Comparison of ENCODE assay signal across 8 cellular contexts in genomic region chr19:45405435-45406164, GRCh38. TPM values are rescaled to one million over a fixed set of nuclear protein-coding genes. Genes with fewer than 3 reads are reported as not detected.
DNase-seq lines count a peak whose midpoint lies in the region; ATAC-seq and TF ChIP-seq lines count a peak whose summit lies in the region.

No MANE protein-coding gene starts in this region.

- H3K36me3 ChIP-seq in duodenal mucosa (ENCODE audit: control insufficient read depth in 1 of 2, insufficient read depth in 2 of 2, low read length in 2 of 2) = no peaks in the 10 kb centered on the region
- no peaks in the 10 kb centered on the region for H3K36me3 ChIP-seq in lower lobe of right lung

- peak overlapping the region; percentile 94 for H3K4me3 Mint-ChIP-seq in activated CD4-positive, alpha-beta memory T cell treated with anti-CD3 and anti-CD28 coated beads for 36 hours

- H3K4me1 Mint-ChIP-seq in activated CD4-positive, alpha-beta memory T cell treated with anti-CD3 and anti-CD28 coated beads for 36 hours (ENCODE audit: low read depth) = peaks cover 39% of the 10 kb centered on the region

- ATAC-seq in GM19324 (IDR thresholded peaks at IDR 0.05; ENCODE audit: low FRiP score, unreplicated experiment) (peak; percentile 44), HG03457 (IDR thresholded peaks at IDR 0.05; ENCODE audit: unreplicated experiment) (peak; percentile 35), lower lobe of right lung (peak; percentile 87)

- POLR2A ChIA-PET in activated CD4-positive, alpha-beta memory T cell treated with anti-CD3 and anti-CD28 coated beads for 36 hours (lab: Charles Lee) = interaction anchor here (0.7 to 1.0 kb wide), 4 partner anchors 9 to 73 kb away, joined by 3 to 4 read pairs (median 3); partner anchors contain the start of gene FOSB

- H3K4me1 ChIP-seq in duodenal mucosa (ENCODE audit: control insufficient read depth in 1 of 2, insufficient read depth in 2 of 2, low read length in 2 of 2) (peaks cover 26 to 45% of the 10 kb centered on the region in 2 donors), lower lobe of right lung (peaks cover 48% of the 10 kb centered on the region)

- H3K9me3 ChIP-seq in duodenal mucosa (ENCODE audit: control insufficient read depth in 1 of 2, low read length in 2 of 2) (no peaks in the 10 kb centered on the region), lower lobe of right lung (no peaks in the 10 kb centered on the region)

- peak overlapping the region; percentile 83 to 95 for H3K4me3 ChIP-seq in duodenal mucosa (ENCODE audit: low read depth in 1 of 2, low read length in 2 of 2)
- H3K4me3 ChIP-seq in lower lobe of right lung = peak overlapping the region; percentile 76

- no peaks in the 10 kb centered on the region for H3K9me3 Mint-ChIP-seq in activated CD4-positive, alpha-beta memory T cell treated with anti-CD3 and anti-CD28 coated beads for 36 hours

- H3K27ac ChIP-seq in C4-2B = peak overlapping the region; percentile 87
- peak overlapping the region; percentile 82 for H3K27ac ChIP-seq in duodenal mucosa (ENCODE audit: low read depth, low read length)
- H3K27ac ChIP-seq in lower lobe of right lung = peak overlapping the region; percentile 93

- H3K9ac ChIP-seq in duodenal mucosa (ENCODE audit: low read depth in 1 of 2, low read length in 2 of 2) = peak overlapping the region; percentile 81 to 89

- CTCF ChIA-PET in activated CD4-positive, alpha-beta memory T cell treated with anti-CD3 and anti-CD28 coated beads for 36 hours (lab: Charles Lee) = interaction anchor here (0.6 to 4.2 kb wide), 3 partner anchors 73 to 100 kb away, joined by 3 to 36 read pairs (median 3); no protein-coding TSS in a partner anchor

- DNase-seq in NCI-H748 treated with DMSO at 0.1 percent for 48 hours (lab: John Stamatoyannopoulos, UW) (peak; percentile 93), lower lobe of right lung (peak; percentile 92)
- DNase-seq in activated CD4-positive, alpha-beta memory T cell treated with anti-CD3 and anti-CD28 coated beads for 36 hours = peak; percentile 89
- peak; percentile 50 to 67 (median 56) for DNase-seq in stimulated activated CD4-positive, alpha-beta T cell treated with anti-CD3 and anti-CD28 coated beads, TNF-alpha, amount 100 ng/mL, for 1 hour (ENCODE audit: low read depth in 3 of 3, low spot score in 1 of 3)

- peaks cover 3 to 5% of the 10 kb centered on the region in 2 donors for H3K27me3 ChIP-seq in duodenal mucosa (ENCODE audit: control insufficient read depth in 1 of 2, insufficient read depth in 2 of 2, low read length in 2 of 2)
- peaks cover 4% of the 10 kb centered on the region for H3K27me3 ChIP-seq in lower lobe of right lung (ENCODE audit: low read depth)

- H3K36me3 Mint-ChIP-seq in activated CD4-positive, alpha-beta memory T cell treated with anti-CD3 and anti-CD28 coated beads for 36 hours = peaks cover 11% of the 10 kb centered on the region

- H3K27ac Mint-ChIP-seq in activated CD4-positive, alpha-beta memory T cell treated with anti-CD3 and anti-CD28 coated beads for 36 hours = peak overlapping the region; percentile 84

- peaks cover 26% of the 10 kb centered on the region for H3K27me3 Mint-ChIP-seq in activated CD4-positive, alpha-beta memory T cell treated with anti-CD3 and anti-CD28 coated beads for 36 hours

- intact Hi-C loops in activated CD4-positive, alpha-beta memory T cell treated with anti-CD3 and anti-CD28 coated beads for 36 hours (cut with micrococcal nuclease) = loop anchor here (1.0 kb wide), 3 partner anchors 18 to 73 kb away; partner anchors contain the start of genes ERCC1 and ERCC2
- intact Hi-C loops in lower lobe of right lung (cut with DNase I) = no loop called here

- TF ChIP-seq CTCF in C4-2B (conservative IDR thresholded peaks at IDR 0.05) (no peak), lower lobe of right lung (IDR thresholded peaks at IDR 0.05) (no peak)

RNA-seq across cellular contexts. Expression of gene PPP1R13L, which starts 0.7 kb away (rescaled TPM):
- total RNA-seq in activated CD4-positive, alpha-beta memory T cell treated with anti-CD3 and anti-CD28 coated beads for 36 hours = 1 to 10 TPM; 8.1 to 9.2 TPM
- total RNA-seq in lower lobe of right lung = 43.8 TPM

RNA-seq across cellular contexts. Expression of gene POLR1G, which starts 0.8 kb away (rescaled TPM):
- total RNA-seq in activated CD4-positive, alpha-beta memory T cell treated with anti-CD3 and anti-CD28 coated beads for 36 hours = 10 to 100 TPM; 11.1 to 12.6 TPM
- 4.5 TPM for total RNA-seq in lower lobe of right lung

RNA-seq across cellular contexts. Expression of gene ERCC1, which starts 18.1 kb away (rescaled TPM):
- total RNA-seq in activated CD4-positive, alpha-beta memory T cell treated with anti-CD3 and anti-CD28 coated beads for 36 hours = 10 to 100 TPM; 59.4 to 59.7 TPM
- 41.6 TPM for total RNA-seq in lower lobe of right lung

RNA-seq across cellular contexts. Expression of gene ERCC2, which starts 35.2 kb away (rescaled TPM):
- 10 to 100 TPM; 27.2 to 27.4 TPM for total RNA-seq in activated CD4-positive, alpha-beta memory T cell treated with anti-CD3 and anti-CD28 coated beads for 36 hours
- total RNA-seq in lower lobe of right lung = 14.0 TPM

Comparison
In these comparisons a context has a peak if more than half of its experiments do, and no peak if none do; other contexts are left out.
1. Peak in every context shown above with its lines: DNase-seq, ATAC-seq, H3K4me3 ChIP-seq and H3K27ac ChIP-seq.
2. ATAC-seq: peak in every context shown above with its lines; median percentile 87 in lower lobe of right lung; 44 in GM19324; 35 in HG03457.